In genomic region chr12:54201001-54201794, GRCh38 we compare ENCODE assay signal across 1 cellular context.
TF ChIP-seq lines count a peak whose summit lies in the region.

No MANE protein-coding gene starts in this region.

TF ChIP-seq in K562, 482 proteins besides CTCF, POLR2A, EP300 and RAD21 (continued from another document):
- TF ChIP-seq KAT2B (IDR thresholded peaks at IDR 0.05; ENCODE audit: low read depth, low read length): no peak
- TF ChIP-seq HMG20B (CRISPR knock-in tag; IDR thresholded peaks at IDR 0.05): no peak
- no peak for TF ChIP-seq ZNF445 (CRISPR knock-in tag; IDR thresholded peaks at IDR 0.05; ENCODE audit: low read depth)
- TF ChIP-seq ZBTB34 (CRISPR knock-in tag; IDR thresholded peaks at IDR 0.05): no peak
- no peak for TF ChIP-seq ELF2 (CRISPR knock-in tag; IDR thresholded peaks at IDR 0.05)
- TF ChIP-seq, protein P1, sequence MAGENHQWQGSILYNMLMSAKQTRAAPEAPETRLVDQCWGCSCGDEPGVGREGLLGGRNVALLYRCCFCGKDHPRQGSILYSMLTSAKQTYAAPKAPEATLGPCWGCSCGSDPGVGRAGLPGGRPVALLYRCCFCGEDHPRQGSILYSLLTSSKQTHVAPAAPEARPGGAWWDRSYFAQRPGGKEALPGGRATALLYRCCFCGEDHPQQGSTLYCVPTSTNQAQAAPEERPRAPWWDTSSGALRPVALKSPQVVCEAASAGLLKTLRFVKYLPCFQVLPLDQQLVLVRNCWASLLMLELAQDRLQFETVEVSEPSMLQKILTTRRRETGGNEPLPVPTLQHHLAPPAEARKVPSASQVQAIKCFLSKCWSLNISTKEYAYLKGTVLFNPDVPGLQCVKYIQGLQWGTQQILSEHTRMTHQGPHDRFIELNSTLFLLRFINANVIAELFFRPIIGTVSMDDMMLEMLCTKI (IDR thresholded peaks at IDR 0.05; ENCODE audit: partially characterized antibody): no peak
- TF ChIP-seq SREBF2 (CRISPR knock-in tag; IDR thresholded peaks at IDR 0.05): no peak
- TF ChIP-seq FUS (optimal IDR thresholded peaks at IDR 0.05; ENCODE audit: low read depth, low read length): no peak
- no peak for TF ChIP-seq GTF2F1 (IDR thresholded peaks at IDR 0.05; ENCODE audit: low read depth, low read length)
